17 cellular contexts compared by ENCODE assay signal in the genomic region with DNA sequence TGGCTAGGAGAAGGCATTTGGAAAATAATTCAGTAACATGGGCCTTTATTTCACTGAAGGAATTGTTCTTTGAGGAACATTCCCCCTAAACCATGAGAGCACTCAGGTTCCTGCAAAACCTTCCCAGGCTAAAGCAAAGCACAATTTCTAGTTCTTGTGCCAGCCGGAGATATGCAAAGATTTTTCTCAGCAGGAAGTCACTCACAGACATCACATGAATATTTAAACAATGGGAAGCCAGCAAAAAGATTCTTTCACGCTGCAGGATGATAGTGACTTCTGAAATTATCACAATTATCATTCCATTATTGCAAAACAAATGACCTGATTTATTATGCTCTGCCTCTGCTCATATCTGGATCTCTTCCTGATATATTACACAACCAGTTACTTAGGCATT.
"Had no signal": no experiment of that assay in that cellular context is flagged by ENCODE, and none has a peak within 500 bp of the region (broad histone marks: within the 10 kb centered on the region; RNA-seq: fewer than 3 reads in every experiment).

No MANE protein-coding gene starts in this region.

- FAIRE-seq: astrocyte, islet of Langerhans had no signal

- H3K4me1 Mint-ChIP-seq: activated naive CD8-positive, alpha-beta T cell treated with anti-CD3 and anti-CD28 coated beads, Interleukin-2, amount 50 U/mL, for 24 hours; stimulated activated naive B cell treated with anti-CD40 and anti-IgM and Interleukin-4, amounts not matched to agents 10 μg/mL and 1 μg/mL and 100 μg/mL, for 72 hours had no signal

- H3K27ac ChIP-seq: gastrocnemius medialis, heart right ventricle, transverse colon, vagina had no signal

- H3K9me3 ChIP-seq: gastrocnemius medialis, heart right ventricle, transverse colon, vagina had no signal

- DNase-seq: activated CD4-positive, alpha-beta T cell treated with anti-CD3 and anti-CD28 coated beads for 1 hour; activated CD4-positive, alpha-beta T cell treated with anti-CD3 and anti-CD28 coated beads, Interleukin-2, amount 50 U/mL, for 48 hours; activated naive CD4-positive, alpha-beta T cell treated with anti-CD3 and anti-CD28 coated beads for 36 hours; activated naive CD8-positive, alpha-beta T cell treated with anti-CD3 and anti-CD28 coated beads, Interleukin-2, amount 50 U/mL, for 24 hours; gastrocnemius medialis; heart right ventricle; right cardiac atrium; stimulated activated CD4-positive, alpha-beta T cell treated with anti-CD3 and anti-CD28 coated beads, Interleukin-15, amount 100 ng/mL, for 24 hours; stimulated activated CD4-positive, alpha-beta T cell treated with anti-CD3 and anti-CD28 coated beads, Interleukin-4, amount 100 ng/mL, for 1 hour; stimulated activated naive B cell treated with anti-CD40 and anti-IgM and Interleukin-4, amounts not matched to agents 10 μg/mL and 1 μg/mL and 100 μg/mL, for 72 hours; T-helper 9 cell; transverse colon had no signal

- H3K27ac Mint-ChIP-seq: activated naive CD4-positive, alpha-beta T cell treated with anti-CD3 and anti-CD28 coated beads for 36 hours; activated naive CD8-positive, alpha-beta T cell treated with anti-CD3 and anti-CD28 coated beads, Interleukin-2, amount 50 U/mL, for 24 hours; activated T-helper 2 cell treated with anti-CD3 and anti-CD28 coated beads, Interferon-gamma antibody, Interleukin-2, Interleukin-4, amounts not matched to agents 10 μg/mL and 5 μg/mL and 100 μg/mL, durations not matched to agents 14 hours and 24 hours and 36 hours; stimulated activated naive B cell treated with anti-CD40 and anti-IgM and Interleukin-4, amounts not matched to agents 10 μg/mL and 1 μg/mL and 100 μg/mL, for 72 hours had no signal

- H3K4me3 Mint-ChIP-seq: activated naive CD4-positive, alpha-beta T cell treated with anti-CD3 and anti-CD28 coated beads for 36 hours; activated naive CD8-positive, alpha-beta T cell treated with anti-CD3 and anti-CD28 coated beads, Interleukin-2, amount 50 U/mL, for 24 hours; stimulated activated naive B cell treated with anti-CD40 and anti-IgM and Interleukin-4, amounts not matched to agents 10 μg/mL and 1 μg/mL and 100 μg/mL, for 72 hours had no signal

- H3K27me3 Mint-ChIP-seq: activated naive CD8-positive, alpha-beta T cell treated with anti-CD3 and anti-CD28 coated beads, Interleukin-2, amount 50 U/mL, for 24 hours; stimulated activated naive B cell treated with anti-CD40 and anti-IgM and Interleukin-4, amounts not matched to agents 10 μg/mL and 1 μg/mL and 100 μg/mL, for 72 hours had no signal

- H3K27me3 ChIP-seq: gastrocnemius medialis, transverse colon, vagina had no signal

- H3K9me3 Mint-ChIP-seq: activated naive CD4-positive, alpha-beta T cell treated with anti-CD3 and anti-CD28 coated beads for 36 hours; activated naive CD8-positive, alpha-beta T cell treated with anti-CD3 and anti-CD28 coated beads, Interleukin-2, amount 50 U/mL, for 24 hours; stimulated activated naive B cell treated with anti-CD40 and anti-IgM and Interleukin-4, amounts not matched to agents 10 μg/mL and 1 μg/mL and 100 μg/mL, for 72 hours had no signal

- H3K36me3 ChIP-seq: gastrocnemius medialis, heart right ventricle, transverse colon, vagina had no signal

- H3K4me3 ChIP-seq: gastrocnemius medialis, heart right ventricle, skin epidermis, transverse colon, vagina had no signal

- H3K36me3 Mint-ChIP-seq: stimulated activated naive B cell treated with anti-CD40 and anti-IgM and Interleukin-4, amounts not matched to agents 10 μg/mL and 1 μg/mL and 100 μg/mL, for 72 hours had no signal

- ATAC-seq: activated naive CD8-positive, alpha-beta T cell treated with anti-CD3 and anti-CD28 coated beads, Interleukin-2, amount 50 U/mL, for 24 hours; gastrocnemius medialis; heart right ventricle; right cardiac atrium; stimulated activated naive B cell treated with anti-CD40 and anti-IgM and Interleukin-4, amounts not matched to agents 10 μg/mL and 1 μg/mL and 100 μg/mL, for 72 hours had no signal

- H3K4me1 ChIP-seq: heart right ventricle, transverse colon had no signal
